27 cellular contexts compared by ENCODE assay signal in genomic region chr1:86245566-86246190, GRCh38.
"Had no signal": no experiment of that assay in that cellular context is flagged by ENCODE, and none has a peak within 500 bp of the region (broad histone marks: within the 10 kb centered on the region; RNA-seq: fewer than 3 reads in every experiment).

No MANE protein-coding gene starts in this region.

- H3K4me1 ChIP-seq: left lung, lower lobe of right lung, neural progenitor cell, right atrium auricular region, right lobe of liver, tibial nerve, uterus had no signal

- H3K4me3 Mint-ChIP-seq: naive B cell; natural killer cell; nephron progenitor cell; neural progenitor cell; stimulated activated memory B cell treated with anti-CD40 and anti-IgM and Interleukin-4, amounts not matched to agents 10 μg/mL and 1 μg/mL and 100 μg/mL, for 72 hours; stimulated activated naive CD8-positive, alpha-beta T cell treated with anti-CD3 and anti-CD28 coated beads, Interleukin-15, amount 100 ng/mL, for 72 hours; type B pancreatic cell had no signal

- H3K4me1 Mint-ChIP-seq: naive B cell; natural killer cell; nephron progenitor cell; neural progenitor cell; stimulated activated memory B cell treated with anti-CD40 and anti-IgM and Interleukin-4, amounts not matched to agents 10 μg/mL and 1 μg/mL and 100 μg/mL, for 72 hours; stimulated activated naive CD8-positive, alpha-beta T cell treated with anti-CD3 and anti-CD28 coated beads, Interleukin-15, amount 100 ng/mL, for 72 hours had no signal

- H3K27ac ChIP-seq: left lung, lower lobe of right lung, neural progenitor cell, neutrophil, right atrium auricular region, right lobe of liver, tibial nerve, uterus had no signal

- H3K27me3 ChIP-seq: left lung, neural progenitor cell, neutrophil, right atrium auricular region, right lobe of liver, tibial nerve, uterus had no signal

- H3K4me3 ChIP-seq: left lung, lower lobe of right lung, neural progenitor cell, right atrium auricular region, right lobe of liver, smooth muscle cell, tibial nerve, uterus had no signal

- DNase-seq: kidney glomerular epithelial cell; left cardiac atrium; left lung; lower lobe of right lung; mammary epithelial cell; mesenchymal stem cell; naive B cell; natural killer cell; nephron progenitor cell; occipital lobe; right lobe of liver; stimulated activated CD4-positive, alpha-beta T cell treated with anti-CD3 and anti-CD28 coated beads, Interleukin-1b, Interleukin-23, amount 100 ng/mL, for 48 hours; stimulated activated CD4-positive, alpha-beta T cell treated with anti-CD3 and anti-CD28 coated beads, Interleukin-2, amount 100 ng/mL, for 48 hours; stimulated activated CD4-positive, alpha-beta T cell treated with anti-CD3 and anti-CD28 coated beads, Interleukin-4, amount 100 ng/mL, for 4 hours; stimulated activated CD8-positive, alpha-beta memory T cell treated with anti-CD3 and anti-CD28 coated beads, Interleukin-4, amount 100 ng/mL, for 48 hours; stimulated activated naive CD4-positive, alpha-beta T cell treated with Interleukin-2 at 50 U/mL for 16 hours; stimulated activated naive CD8-positive, alpha-beta T cell treated with anti-CD3 and anti-CD28 coated beads, Interleukin-15, amount 100 ng/mL, for 72 hours; substantia nigra; uterus had no signal

- H3K27me3 Mint-ChIP-seq: naive B cell; progenitor cell of endocrine pancreas; stimulated activated memory B cell treated with anti-CD40 and anti-IgM and Interleukin-4, amounts not matched to agents 10 μg/mL and 1 μg/mL and 100 μg/mL, for 72 hours; stimulated activated naive CD8-positive, alpha-beta T cell treated with anti-CD3 and anti-CD28 coated beads, Interleukin-15, amount 100 ng/mL, for 72 hours; type B pancreatic cell had no signal

- H3K27ac Mint-ChIP-seq: naive B cell; natural killer cell; nephron progenitor cell; neural progenitor cell; progenitor cell of endocrine pancreas; stimulated activated memory B cell treated with anti-CD40 and anti-IgM and Interleukin-4, amounts not matched to agents 10 μg/mL and 1 μg/mL and 100 μg/mL, for 72 hours; stimulated activated naive CD8-positive, alpha-beta T cell treated with anti-CD3 and anti-CD28 coated beads, Interleukin-15, amount 100 ng/mL, for 72 hours; type B pancreatic cell had no signal

- H3K9me3 ChIP-seq: lower lobe of right lung, neutrophil, right atrium auricular region, right lobe of liver, tibial nerve, uterus had no signal

- H3K36me3 ChIP-seq: left lung, lower lobe of right lung, neural progenitor cell, neutrophil, right atrium auricular region, right lobe of liver, tibial nerve, uterus had no signal

- H3K9me3 Mint-ChIP-seq: nephron progenitor cell; neural progenitor cell; stimulated activated memory B cell treated with anti-CD40 and anti-IgM and Interleukin-4, amounts not matched to agents 10 μg/mL and 1 μg/mL and 100 μg/mL, for 72 hours; stimulated activated naive CD8-positive, alpha-beta T cell treated with anti-CD3 and anti-CD28 coated beads, Interleukin-15, amount 100 ng/mL, for 72 hours had no signal

- H3K36me3 Mint-ChIP-seq: naive B cell; natural killer cell; neural progenitor cell; stimulated activated memory B cell treated with anti-CD40 and anti-IgM and Interleukin-4, amounts not matched to agents 10 μg/mL and 1 μg/mL and 100 μg/mL, for 72 hours; type B pancreatic cell had no signal

- ATAC-seq: left cardiac atrium; left lung; lower lobe of right lung; natural killer cell; right lobe of liver; stimulated activated memory B cell treated with anti-CD40 and anti-IgM and Interleukin-4, amounts not matched to agents 10 μg/mL and 1 μg/mL and 100 μg/mL, for 72 hours; stimulated activated naive CD8-positive, alpha-beta T cell treated with anti-CD3 and anti-CD28 coated beads, Interleukin-15, amount 100 ng/mL, for 72 hours had no signal
